In genomic region chr20:53713328-53714056, GRCh38 we compare ENCODE assay signal across 13 cellular contexts.
"Had no signal": no experiment of that assay in that cellular context is flagged by ENCODE, and none has a peak within 500 bp of the region (broad histone marks: within the 10 kb centered on the region; RNA-seq: fewer than 3 reads in every experiment).

No MANE protein-coding gene starts in this region.

- H3K9me3 ChIP-seq: esophagus muscularis mucosa, left lung, tibial nerve had no signal

- H3K27ac ChIP-seq: brain microvascular endothelial cell, esophagus muscularis mucosa, left lung, parathyroid adenoma, tibial nerve had no signal

- H3K27me3 ChIP-seq: brain microvascular endothelial cell, esophagus muscularis mucosa, tibial nerve had no signal

- H3K9me3 Mint-ChIP-seq: nephron progenitor cell had no signal

- DNase-seq: activated naive CD4-positive, alpha-beta T cell treated with anti-CD3 and anti-CD28 coated beads, Interleukin-2, amount 50 U/mL, for 16 hours; amygdala; brain microvascular endothelial cell; cerebellar nuclear complex; foreskin fibroblast; glutamatergic neuron; islet precursor cell; left lung; nephron progenitor cell; stimulated activated CD4-positive, alpha-beta T cell treated with anti-CD3 and anti-CD28 coated beads, Interleukin-4, amount 100 ng/mL, for 4 hours had no signal

- H3K4me1 ChIP-seq: esophagus muscularis mucosa had no signal

- H2AFZ ChIP-seq: parathyroid adenoma had no signal

- ATAC-seq: left lung had no signal

- H3K36me3 ChIP-seq: brain microvascular endothelial cell, esophagus muscularis mucosa, left lung, tibial nerve had no signal

- H3K4me3 Mint-ChIP-seq: nephron progenitor cell had no signal

- H3K9ac ChIP-seq: parathyroid adenoma had no signal

- H3K4me3 ChIP-seq: esophagus muscularis mucosa, left lung, tibial nerve had no signal

- H3K79me2 ChIP-seq: parathyroid adenoma had no signal
